Comparison of ENCODE assay signal across 19 cellular contexts in the genomic region with DNA sequence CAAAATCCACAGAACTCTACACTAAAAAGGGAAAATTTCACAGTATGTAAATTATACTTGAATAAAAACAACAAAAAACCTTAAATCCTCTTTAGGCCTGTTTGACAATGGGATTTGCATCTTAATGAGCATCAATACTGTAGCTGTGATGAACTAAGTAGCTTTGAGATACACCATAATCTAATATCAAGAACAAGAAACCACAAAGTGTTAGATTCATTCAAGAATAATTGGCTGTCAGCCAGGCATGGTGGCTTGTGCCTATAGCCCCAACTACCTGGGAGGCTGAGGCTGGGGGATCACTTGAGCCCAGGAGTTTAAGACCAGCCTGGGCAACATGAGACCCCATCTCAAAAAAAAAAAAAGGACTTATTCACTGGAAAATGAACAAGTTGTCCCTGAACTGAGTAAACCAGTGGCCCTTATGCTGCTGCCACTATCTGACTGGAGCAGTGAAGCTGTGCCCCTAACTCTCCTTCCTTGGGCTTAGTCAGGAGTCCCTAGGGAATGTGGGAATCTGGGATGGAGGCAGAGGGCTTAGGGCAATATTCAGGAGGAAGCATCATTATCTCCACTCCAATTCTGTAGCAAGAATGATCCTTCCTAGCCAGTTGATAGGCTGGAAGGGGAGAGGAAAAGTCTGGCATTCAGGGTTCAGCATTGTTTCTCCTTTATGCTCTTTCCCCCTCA.
DNase-seq lines count a peak whose midpoint lies in the region; ATAC-seq lines count a peak whose summit lies in the region.
"Had no signal": no experiment of that assay in that cellular context is flagged by ENCODE, and none has a peak within 500 bp of the region (broad histone marks: within the 10 kb centered on the region; RNA-seq: fewer than 3 reads in every experiment).

No MANE protein-coding gene starts in this region.

- H3K4me1 Mint-ChIP-seq in activated CD4-positive, alpha-beta T cell treated with anti-CD3 and anti-CD28 coated beads for 36 hours = peaks cover 3% of the 10 kb centered on the region

- peak; percentile 51 for ATAC-seq in activated CD4-positive, alpha-beta T cell treated with anti-CD3 and anti-CD28 coated beads for 36 hours

- no peak overlapping the region for H3K4me3 Mint-ChIP-seq in activated CD4-positive, alpha-beta T cell treated with anti-CD3 and anti-CD28 coated beads for 36 hours
- H3K4me3 Mint-ChIP-seq: nephron progenitor cell had no signal

- no peaks in the 10 kb centered on the region for H3K27me3 Mint-ChIP-seq in activated CD4-positive, alpha-beta T cell treated with anti-CD3 and anti-CD28 coated beads for 36 hours

- intact Hi-C loops in activated CD4-positive, alpha-beta T cell treated with anti-CD3 and anti-CD28 coated beads for 36 hours (cut with DNase I, micrococcal nuclease) = no loop called here

- H3K36me3 Mint-ChIP-seq in activated CD4-positive, alpha-beta T cell treated with anti-CD3 and anti-CD28 coated beads for 36 hours (ENCODE audit: low read depth) = no peaks in the 10 kb centered on the region

- H3K9me3 Mint-ChIP-seq in activated CD4-positive, alpha-beta T cell treated with anti-CD3 and anti-CD28 coated beads for 36 hours (ENCODE audit: low read depth) = no peaks in the 10 kb centered on the region
- H3K9me3 Mint-ChIP-seq: nephron progenitor cell had no signal

- H3K27ac Mint-ChIP-seq in activated CD4-positive, alpha-beta T cell treated with anti-CD3 and anti-CD28 coated beads for 36 hours = no peak overlapping the region
- H3K27ac Mint-ChIP-seq: nephron progenitor cell, progenitor cell of endocrine pancreas had no signal

- CTCF ChIA-PET in activated CD4-positive, alpha-beta T cell treated with anti-CD3 and anti-CD28 coated beads for 36 hours (lab: Charles Lee) = interaction anchor here (0.6 to 0.9 kb wide), 2 partner anchors 27 to 149 kb away, joined by 4 to 5 read pairs; no protein-coding TSS in a partner anchor

- POLR2A ChIA-PET in activated CD4-positive, alpha-beta T cell treated with anti-CD3 and anti-CD28 coated beads for 36 hours (lab: Charles Lee) = interaction anchor here (0.7 kb wide), 1 partner anchor 9 kb away, joined by 6 read pairs; no protein-coding TSS in a partner anchor

- peak; percentile 32 for DNase-seq in activated CD4-positive, alpha-beta T cell treated with anti-CD3 and anti-CD28 coated beads for 36 hours
- DNase-seq in activated CD4-positive, alpha-beta T cell treated with anti-CD3 and anti-CD28 coated beads for 4 hours = no peak
- peak; percentile 30 for DNase-seq in DMS79 treated with DMSO at 0.1 percent for 48 hours (lab: John Stamatoyannopoulos, UW)
- peak; percentile 67 for DNase-seq in NCI-H524 treated with DMSO at 0.1 percent for 48 hours (lab: John Stamatoyannopoulos, UW)
- DNase-seq in hepatic stellate cell (ENCODE audit: low spot score) = peak; percentile 31
- no peak for DNase-seq in islet precursor cell
- DNase-seq in HCEC 1CT = no peak
- DNase-seq in NCI-H2196 treated with DMSO at 0.1 percent for 48 hours (lab: John Stamatoyannopoulos, UW; ENCODE audit: unreplicated experiment) = no peak
- DNase-seq: ACHN; activated naive CD4-positive, alpha-beta T cell treated with Interleukin-2 at 50 U/mL for 16 hours; anterior cingulate cortex; caudate nucleus; DMS53; NCI-H1092; NCI-H2227 treated with DMSO at 0.1 percent for 48 hours; nephron progenitor cell; small intestine; uterus had no signal

Comparison
In these comparisons a context has a peak if more than half of its experiments do, and no peak if none do; other contexts are left out.
1. DNase-seq: peak in activated CD4-positive, alpha-beta T cell treated with anti-CD3 and anti-CD28 coated beads for 36 hours (single experiment), DMS79 treated with DMSO at 0.1 percent for 48 hours (single experiment), NCI-H524 treated with DMSO at 0.1 percent for 48 hours (single experiment) and hepatic stellate cell (single experiment); none in activated CD4-positive, alpha-beta T cell treated with anti-CD3 and anti-CD28 coated beads for 4 hours (0 of 2), islet precursor cell (single experiment), HCEC 1CT (single experiment) and NCI-H2196 treated with DMSO at 0.1 percent for 48 hours (single experiment).